1 cellular context compared by ENCODE assay signal in the genomic region with DNA sequence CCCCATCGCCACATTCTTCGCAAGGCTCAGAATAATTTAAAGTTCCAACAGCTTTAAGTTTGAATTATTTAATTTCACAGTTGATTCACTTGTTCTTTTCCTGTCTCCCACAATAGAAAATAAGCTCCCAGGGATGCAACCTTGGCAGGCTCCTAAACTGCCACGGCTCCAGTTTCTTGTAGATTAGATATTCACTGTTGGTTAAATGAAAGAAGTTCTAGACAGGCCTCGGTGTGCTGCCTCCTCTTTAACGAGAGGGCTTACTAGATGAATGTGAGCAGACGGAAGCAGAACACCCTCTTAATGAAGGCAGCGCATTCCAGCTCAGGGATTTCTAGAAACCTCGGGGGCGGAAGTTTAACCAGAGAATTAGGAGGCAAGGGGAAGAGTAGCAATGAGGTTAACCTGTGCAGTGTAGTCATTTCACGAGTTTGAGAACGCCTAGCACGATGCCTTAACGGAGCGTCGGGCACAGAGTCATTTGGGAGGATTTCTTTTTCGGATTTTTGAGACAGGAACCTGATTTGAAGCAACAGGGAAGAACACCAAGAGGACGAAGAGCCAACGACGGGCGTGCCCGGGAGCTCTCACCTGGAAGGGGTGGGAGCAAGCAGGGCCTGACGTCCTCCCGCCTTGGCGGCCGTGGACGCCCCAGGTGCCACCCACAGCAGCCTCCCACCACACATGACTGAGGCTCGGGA.
TF ChIP-seq lines count a peak whose summit lies in the region.

No MANE protein-coding gene starts in this region.

TF ChIP-seq in HepG2, 621 proteins besides CTCF, POLR2A, EP300 and RAD21 (continued from another document and continues in another):
- TF ChIP-seq, protein P1, sequence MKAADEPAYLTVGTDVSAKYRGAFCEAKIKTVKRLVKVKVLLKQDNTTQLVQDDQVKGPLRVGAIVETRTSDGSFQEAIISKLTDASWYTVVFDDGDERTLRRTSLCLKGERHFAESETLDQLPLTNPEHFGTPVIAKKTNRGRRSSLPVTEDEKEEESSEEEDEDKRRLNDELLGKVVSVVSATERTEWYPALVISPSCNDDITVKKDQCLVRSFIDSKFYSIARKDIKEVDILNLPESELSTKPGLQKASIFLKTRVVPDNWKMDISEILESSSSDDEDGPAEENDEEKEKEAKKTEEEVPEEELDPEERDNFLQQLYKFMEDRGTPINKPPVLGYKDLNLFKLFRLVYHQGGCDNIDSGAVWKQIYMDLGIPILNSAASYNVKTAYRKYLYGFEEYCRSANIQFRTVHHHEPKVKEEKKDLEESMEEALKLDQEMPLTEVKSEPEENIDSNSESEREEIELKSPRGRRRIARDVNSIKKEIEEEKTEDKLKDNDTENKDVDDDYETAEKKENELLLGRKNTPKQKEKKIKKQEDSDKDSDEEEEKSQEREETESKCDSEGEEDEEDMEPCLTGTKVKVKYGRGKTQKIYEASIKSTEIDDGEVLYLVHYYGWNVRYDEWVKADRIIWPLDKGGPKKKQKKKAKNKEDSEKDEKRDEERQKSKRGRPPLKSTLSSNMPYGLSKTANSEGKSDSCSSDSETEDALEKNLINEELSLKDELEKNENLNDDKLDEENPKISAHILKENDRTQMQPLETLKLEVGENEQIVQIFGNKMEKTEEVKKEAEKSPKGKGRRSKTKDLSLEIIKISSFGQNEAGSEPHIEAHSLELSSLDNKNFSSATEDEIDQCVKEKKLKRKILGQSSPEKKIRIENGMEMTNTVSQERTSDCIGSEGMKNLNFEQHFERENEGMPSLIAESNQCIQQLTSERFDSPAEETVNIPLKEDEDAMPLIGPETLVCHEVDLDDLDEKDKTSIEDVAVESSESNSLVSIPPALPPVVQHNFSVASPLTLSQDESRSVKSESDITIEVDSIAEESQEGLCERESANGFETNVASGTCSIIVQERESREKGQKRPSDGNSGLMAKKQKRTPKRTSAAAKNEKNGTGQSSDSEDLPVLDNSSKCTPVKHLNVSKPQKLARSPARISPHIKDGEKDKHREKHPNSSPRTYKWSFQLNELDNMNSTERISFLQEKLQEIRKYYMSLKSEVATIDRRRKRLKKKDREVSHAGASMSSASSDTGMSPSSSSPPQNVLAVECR (CRISPR knock-in tag; IDR thresholded peaks at IDR 0.05; ENCODE audit: borderline replicate concordance) = no peak
- no peak for TF ChIP-seq ZNF766 (CRISPR knock-in tag; IDR thresholded peaks at IDR 0.05; ENCODE audit: borderline replicate concordance)
- TF ChIP-seq, protein P2, sequence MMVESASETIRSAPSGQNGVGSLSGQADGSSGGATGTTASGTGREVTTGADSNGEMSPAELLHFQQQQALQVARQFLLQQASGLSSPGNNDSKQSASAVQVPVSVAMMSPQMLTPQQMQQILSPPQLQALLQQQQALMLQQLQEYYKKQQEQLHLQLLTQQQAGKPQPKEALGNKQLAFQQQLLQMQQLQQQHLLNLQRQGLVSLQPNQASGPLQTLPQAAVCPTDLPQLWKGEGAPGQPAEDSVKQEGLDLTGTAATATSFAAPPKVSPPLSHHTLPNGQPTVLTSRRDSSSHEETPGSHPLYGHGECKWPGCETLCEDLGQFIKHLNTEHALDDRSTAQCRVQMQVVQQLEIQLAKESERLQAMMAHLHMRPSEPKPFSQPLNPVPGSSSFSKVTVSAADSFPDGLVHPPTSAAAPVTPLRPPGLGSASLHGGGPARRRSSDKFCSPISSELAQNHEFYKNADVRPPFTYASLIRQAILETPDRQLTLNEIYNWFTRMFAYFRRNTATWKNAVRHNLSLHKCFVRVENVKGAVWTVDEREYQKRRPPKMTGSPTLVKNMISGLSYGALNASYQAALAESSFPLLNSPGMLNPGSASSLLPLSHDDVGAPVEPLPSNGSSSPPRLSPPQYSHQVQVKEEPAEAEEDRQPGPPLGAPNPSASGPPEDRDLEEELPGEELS (CRISPR knock-in tag; IDR thresholded peaks at IDR 0.05) = no peak
- TF ChIP-seq ATF7-NPFF (CRISPR knock-in tag; IDR thresholded peaks at IDR 0.05; ENCODE audit: low read depth) = no peak
- TF ChIP-seq SMC3 (IDR thresholded peaks at IDR 0.05; ENCODE audit: low read length) = no peak
- TF ChIP-seq ISL2 (CRISPR knock-in tag; IDR thresholded peaks at IDR 0.05) = peak; percentile 13; the same call in 1 of the 2 replicates
- no peak for TF ChIP-seq ZKSCAN1 (IDR thresholded peaks at IDR 0.05; ENCODE audit: low read length)
- TF ChIP-seq SNAI1 (CRISPR knock-in tag; IDR thresholded peaks at IDR 0.05; ENCODE audit: borderline replicate concordance) = peak; percentile 97
- no peak for TF ChIP-seq ZNF704 (CRISPR knock-in tag; IDR thresholded peaks at IDR 0.05; ENCODE audit: borderline replicate concordance)
- no peak for TF ChIP-seq ZNF274 (CRISPR knock-in tag; IDR thresholded peaks at IDR 0.05)
- TF ChIP-seq ELF1 (CRISPR knock-in tag; IDR thresholded peaks at IDR 0.05) = no peak
- no peak for TF ChIP-seq ARHGAP35 (CRISPR knock-in tag; IDR thresholded peaks at IDR 0.05; ENCODE audit: borderline replicate concordance)
- no peak for TF ChIP-seq ZNF33B (CRISPR knock-in tag; IDR thresholded peaks at IDR 0.05)
- no peak for TF ChIP-seq YY1 (IDR thresholded peaks at IDR 0.05; ENCODE audit: insufficient read depth, insufficient replicate concordance, low read depth, low read length)
- no peak for TF ChIP-seq KAT2B (IDR thresholded peaks at IDR 0.05; ENCODE audit: borderline replicate concordance, low read depth, low read length)
- no peak for TF ChIP-seq CHD4 (IDR thresholded peaks at IDR 0.05; ENCODE audit: borderline replicate concordance, low read length)
- no peak for TF ChIP-seq ZNF749 (CRISPR knock-in tag; IDR thresholded peaks at IDR 0.05; ENCODE audit: borderline replicate concordance)
- no peak for TF ChIP-seq PAF1 (CRISPR knock-in tag; IDR thresholded peaks at IDR 0.05)
- TF ChIP-seq ZNF343 (CRISPR knock-in tag; IDR thresholded peaks at IDR 0.05) = no peak
- TF ChIP-seq NFE2L1 (CRISPR knock-in tag; IDR thresholded peaks at IDR 0.05; ENCODE audit: borderline replicate concordance) = no peak
- no peak for TF ChIP-seq ADNP (CRISPR knock-in tag; IDR thresholded peaks at IDR 0.05)
- TF ChIP-seq ZNF546 (CRISPR knock-in tag; conservative IDR thresholded peaks at IDR 0.05) = no peak
- TF ChIP-seq, protein P3, sequence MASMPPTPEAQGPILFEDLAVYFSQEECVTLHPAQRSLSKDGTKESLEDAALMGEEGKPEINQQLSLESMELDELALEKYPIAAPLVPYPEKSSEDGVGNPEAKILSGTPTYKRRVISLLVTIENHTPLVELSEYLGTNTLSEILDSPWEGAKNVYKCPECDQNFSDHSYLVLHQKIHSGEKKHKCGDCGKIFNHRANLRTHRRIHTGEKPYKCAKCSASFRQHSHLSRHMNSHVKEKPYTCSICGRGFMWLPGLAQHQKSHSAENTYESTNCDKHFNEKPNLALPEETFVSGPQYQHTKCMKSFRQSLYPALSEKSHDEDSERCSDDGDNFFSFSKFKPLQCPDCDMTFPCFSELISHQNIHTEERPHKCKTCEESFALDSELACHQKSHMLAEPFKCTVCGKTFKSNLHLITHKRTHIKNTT (CRISPR knock-in tag; IDR thresholded peaks at IDR 0.05) = no peak
- TF ChIP-seq SMARCC2 (IDR thresholded peaks at IDR 0.05) = no peak
- TF ChIP-seq RFXAP (CRISPR knock-in tag; IDR thresholded peaks at IDR 0.05; ENCODE audit: borderline replicate concordance) = 0 out of 2 replicates have a peak, but pooled peaks have one; percentile 20
- no peak for TF ChIP-seq SP5 (CRISPR knock-in tag; IDR thresholded peaks at IDR 0.05; ENCODE audit: borderline replicate concordance, low read depth)
- no peak for TF ChIP-seq CHD2 (IDR thresholded peaks at IDR 0.05; ENCODE audit: low read depth, low read length)
- no peak for TF ChIP-seq ELK4 (CRISPR knock-in tag; IDR thresholded peaks at IDR 0.05; ENCODE audit: borderline replicate concordance)
- TF ChIP-seq, protein P4, sequence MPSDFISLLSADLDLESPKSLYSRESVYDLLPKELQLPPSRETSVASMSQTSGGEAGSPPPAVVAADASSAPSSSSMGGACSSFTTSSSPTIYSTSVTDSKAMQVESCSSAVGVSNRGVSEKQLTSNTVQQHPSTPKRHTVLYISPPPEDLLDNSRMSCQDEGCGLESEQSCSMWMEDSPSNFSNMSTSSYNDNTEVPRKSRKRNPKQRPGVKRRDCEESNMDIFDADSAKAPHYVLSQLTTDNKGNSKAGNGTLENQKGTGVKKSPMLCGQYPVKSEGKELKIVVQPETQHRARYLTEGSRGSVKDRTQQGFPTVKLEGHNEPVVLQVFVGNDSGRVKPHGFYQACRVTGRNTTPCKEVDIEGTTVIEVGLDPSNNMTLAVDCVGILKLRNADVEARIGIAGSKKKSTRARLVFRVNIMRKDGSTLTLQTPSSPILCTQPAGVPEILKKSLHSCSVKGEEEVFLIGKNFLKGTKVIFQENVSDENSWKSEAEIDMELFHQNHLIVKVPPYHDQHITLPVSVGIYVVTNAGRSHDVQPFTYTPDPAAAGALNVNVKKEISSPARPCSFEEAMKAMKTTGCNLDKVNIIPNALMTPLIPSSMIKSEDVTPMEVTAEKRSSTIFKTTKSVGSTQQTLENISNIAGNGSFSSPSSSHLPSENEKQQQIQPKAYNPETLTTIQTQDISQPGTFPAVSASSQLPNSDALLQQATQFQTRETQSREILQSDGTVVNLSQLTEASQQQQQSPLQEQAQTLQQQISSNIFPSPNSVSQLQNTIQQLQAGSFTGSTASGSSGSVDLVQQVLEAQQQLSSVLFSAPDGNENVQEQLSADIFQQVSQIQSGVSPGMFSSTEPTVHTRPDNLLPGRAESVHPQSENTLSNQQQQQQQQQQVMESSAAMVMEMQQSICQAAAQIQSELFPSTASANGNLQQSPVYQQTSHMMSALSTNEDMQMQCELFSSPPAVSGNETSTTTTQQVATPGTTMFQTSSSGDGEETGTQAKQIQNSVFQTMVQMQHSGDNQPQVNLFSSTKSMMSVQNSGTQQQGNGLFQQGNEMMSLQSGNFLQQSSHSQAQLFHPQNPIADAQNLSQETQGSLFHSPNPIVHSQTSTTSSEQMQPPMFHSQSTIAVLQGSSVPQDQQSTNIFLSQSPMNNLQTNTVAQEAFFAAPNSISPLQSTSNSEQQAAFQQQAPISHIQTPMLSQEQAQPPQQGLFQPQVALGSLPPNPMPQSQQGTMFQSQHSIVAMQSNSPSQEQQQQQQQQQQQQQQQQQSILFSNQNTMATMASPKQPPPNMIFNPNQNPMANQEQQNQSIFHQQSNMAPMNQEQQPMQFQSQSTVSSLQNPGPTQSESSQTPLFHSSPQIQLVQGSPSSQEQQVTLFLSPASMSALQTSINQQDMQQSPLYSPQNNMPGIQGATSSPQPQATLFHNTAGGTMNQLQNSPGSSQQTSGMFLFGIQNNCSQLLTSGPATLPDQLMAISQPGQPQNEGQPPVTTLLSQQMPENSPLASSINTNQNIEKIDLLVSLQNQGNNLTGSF (CRISPR knock-in tag; IDR thresholded peaks at IDR 0.05) = no peak; the same call in 1 of the 2 replicates
- TF ChIP-seq ZNF609 (CRISPR knock-in tag; IDR thresholded peaks at IDR 0.05; ENCODE audit: borderline replicate concordance) = no peak
